In the genomic region with DNA sequence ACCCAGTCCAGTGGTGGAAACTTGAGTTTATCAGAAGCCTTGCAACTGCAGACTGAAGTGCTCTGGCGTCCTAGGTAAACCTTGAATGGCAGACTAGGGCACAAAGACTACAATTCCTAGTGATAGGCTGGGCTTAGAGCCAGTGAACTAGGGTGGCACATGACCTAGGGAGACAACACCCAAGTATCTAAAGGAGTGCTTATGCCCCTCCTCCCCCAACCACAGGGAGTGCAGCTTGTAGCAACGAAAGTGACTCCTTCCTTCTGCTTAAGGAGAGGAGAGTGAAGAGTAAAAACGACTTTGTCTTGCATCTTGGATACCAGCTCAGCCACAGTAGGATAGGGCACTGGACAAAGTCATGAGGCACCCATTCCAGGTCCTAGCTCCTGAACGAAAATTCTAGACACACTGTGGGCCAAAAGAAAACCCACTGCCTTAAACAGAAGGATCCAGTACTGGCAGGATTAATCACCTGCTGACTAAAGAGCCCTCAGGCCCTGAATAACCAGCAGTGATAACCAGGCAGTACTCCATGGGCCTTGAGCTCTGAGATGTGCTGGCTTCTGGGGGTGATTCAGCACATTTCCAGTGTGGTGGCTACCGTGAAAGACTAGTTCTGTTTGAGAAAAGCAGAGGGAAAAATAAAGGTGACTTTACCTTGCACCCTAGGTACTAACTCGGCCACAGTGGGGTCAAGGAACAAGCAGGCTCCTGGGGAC, we compare ENCODE assay signal across 1 cellular context.
TF ChIP-seq lines count a peak whose summit lies in the region.

No MANE protein-coding gene starts in this region.

TF ChIP-seq in HepG2, 621 proteins besides CTCF, POLR2A, EP300 and RAD21:
- TF ChIP-seq ZFP90 (CRISPR knock-in tag; IDR thresholded peaks at IDR 0.05; ENCODE audit: borderline replicate concordance): no peak
- no peak for TF ChIP-seq MXD4 (CRISPR knock-in tag; IDR thresholded peaks at IDR 0.05)
- no peak for TF ChIP-seq ZMAT3 (CRISPR knock-in tag; conservative IDR thresholded peaks at IDR 0.05)
- TF ChIP-seq NFE2L2 (IDR thresholded peaks at IDR 0.05; ENCODE audit: low read length): no peak
- TF ChIP-seq KLF15 (CRISPR knock-in tag; IDR thresholded peaks at IDR 0.05; ENCODE audit: borderline replicate concordance): no peak
- TF ChIP-seq HOXD1 (CRISPR knock-in tag; IDR thresholded peaks at IDR 0.05): no peak
- TF ChIP-seq, protein P1, sequence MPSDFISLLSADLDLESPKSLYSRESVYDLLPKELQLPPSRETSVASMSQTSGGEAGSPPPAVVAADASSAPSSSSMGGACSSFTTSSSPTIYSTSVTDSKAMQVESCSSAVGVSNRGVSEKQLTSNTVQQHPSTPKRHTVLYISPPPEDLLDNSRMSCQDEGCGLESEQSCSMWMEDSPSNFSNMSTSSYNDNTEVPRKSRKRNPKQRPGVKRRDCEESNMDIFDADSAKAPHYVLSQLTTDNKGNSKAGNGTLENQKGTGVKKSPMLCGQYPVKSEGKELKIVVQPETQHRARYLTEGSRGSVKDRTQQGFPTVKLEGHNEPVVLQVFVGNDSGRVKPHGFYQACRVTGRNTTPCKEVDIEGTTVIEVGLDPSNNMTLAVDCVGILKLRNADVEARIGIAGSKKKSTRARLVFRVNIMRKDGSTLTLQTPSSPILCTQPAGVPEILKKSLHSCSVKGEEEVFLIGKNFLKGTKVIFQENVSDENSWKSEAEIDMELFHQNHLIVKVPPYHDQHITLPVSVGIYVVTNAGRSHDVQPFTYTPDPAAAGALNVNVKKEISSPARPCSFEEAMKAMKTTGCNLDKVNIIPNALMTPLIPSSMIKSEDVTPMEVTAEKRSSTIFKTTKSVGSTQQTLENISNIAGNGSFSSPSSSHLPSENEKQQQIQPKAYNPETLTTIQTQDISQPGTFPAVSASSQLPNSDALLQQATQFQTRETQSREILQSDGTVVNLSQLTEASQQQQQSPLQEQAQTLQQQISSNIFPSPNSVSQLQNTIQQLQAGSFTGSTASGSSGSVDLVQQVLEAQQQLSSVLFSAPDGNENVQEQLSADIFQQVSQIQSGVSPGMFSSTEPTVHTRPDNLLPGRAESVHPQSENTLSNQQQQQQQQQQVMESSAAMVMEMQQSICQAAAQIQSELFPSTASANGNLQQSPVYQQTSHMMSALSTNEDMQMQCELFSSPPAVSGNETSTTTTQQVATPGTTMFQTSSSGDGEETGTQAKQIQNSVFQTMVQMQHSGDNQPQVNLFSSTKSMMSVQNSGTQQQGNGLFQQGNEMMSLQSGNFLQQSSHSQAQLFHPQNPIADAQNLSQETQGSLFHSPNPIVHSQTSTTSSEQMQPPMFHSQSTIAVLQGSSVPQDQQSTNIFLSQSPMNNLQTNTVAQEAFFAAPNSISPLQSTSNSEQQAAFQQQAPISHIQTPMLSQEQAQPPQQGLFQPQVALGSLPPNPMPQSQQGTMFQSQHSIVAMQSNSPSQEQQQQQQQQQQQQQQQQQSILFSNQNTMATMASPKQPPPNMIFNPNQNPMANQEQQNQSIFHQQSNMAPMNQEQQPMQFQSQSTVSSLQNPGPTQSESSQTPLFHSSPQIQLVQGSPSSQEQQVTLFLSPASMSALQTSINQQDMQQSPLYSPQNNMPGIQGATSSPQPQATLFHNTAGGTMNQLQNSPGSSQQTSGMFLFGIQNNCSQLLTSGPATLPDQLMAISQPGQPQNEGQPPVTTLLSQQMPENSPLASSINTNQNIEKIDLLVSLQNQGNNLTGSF (CRISPR knock-in tag; IDR thresholded peaks at IDR 0.05): no peak
- no peak for TF ChIP-seq NFE2 (CRISPR knock-in tag; IDR thresholded peaks at IDR 0.05)
- TF ChIP-seq TEAD3 (CRISPR knock-in tag; optimal IDR thresholded peaks at IDR 0.05; ENCODE audit: borderline replicate concordance): no peak
- no peak for TF ChIP-seq KAT7 (CRISPR knock-in tag; IDR thresholded peaks at IDR 0.05; ENCODE audit: borderline replicate concordance)
- TF ChIP-seq HHEX (CRISPR knock-in tag; IDR thresholded peaks at IDR 0.05): no peak
- TF ChIP-seq TARDBP (CRISPR knock-in tag; IDR thresholded peaks at IDR 0.05): no peak
